35 cellular contexts compared by ENCODE assay signal in the genomic region with DNA sequence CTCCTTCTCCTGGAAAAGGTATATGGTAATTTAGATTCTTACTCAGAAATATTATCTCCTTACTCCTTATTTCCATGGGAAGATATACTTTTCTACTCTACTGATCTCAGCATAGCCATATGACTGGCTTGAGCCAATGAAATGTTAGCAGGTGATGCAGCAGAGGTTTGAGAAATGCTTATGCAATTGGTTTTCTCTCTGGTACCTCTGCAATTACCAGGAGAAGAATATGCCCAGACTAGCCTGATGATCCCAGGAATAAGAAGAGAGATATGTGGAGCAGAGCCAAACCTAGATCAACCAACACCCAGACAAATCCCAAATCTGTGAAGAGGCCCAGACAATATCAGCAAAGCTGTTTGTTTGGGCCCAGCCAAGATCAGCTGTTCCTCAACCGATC.
"Had no signal": no experiment of that assay in that cellular context is flagged by ENCODE, and none has a peak within 500 bp of the region (broad histone marks: within the 10 kb centered on the region; RNA-seq: fewer than 3 reads in every experiment).

No MANE protein-coding gene starts in this region.

- H3K4me1 ChIP-seq: adrenal gland, breast epithelium had no signal

- FAIRE-seq: astrocyte, TTC549 had no signal

- H3K4me3 ChIP-seq: adrenal gland, body of pancreas, breast epithelium, cardiac muscle cell had no signal

- H3K27ac ChIP-seq: adrenal gland, body of pancreas, brain microvascular endothelial cell, breast epithelium, cardiac muscle cell had no signal

- H3K36me3 ChIP-seq: adrenal gland, brain microvascular endothelial cell, breast epithelium, cardiac muscle cell had no signal

- DNase-seq: activated B cell treated with CpG ODN at 0.5 μM for 24 hours; activated CD4-positive, alpha-beta memory T cell treated with anti-CD3 and anti-CD28 coated beads for 36 hours; activated CD4-positive, alpha-beta T cell treated with anti-CD3 and anti-CD28 coated beads for 4 hours; activated CD4-positive, alpha-beta T cell treated with anti-CD3 and anti-CD28 coated beads, Interleukin-2, amount 10 ng/mL, durations not matched to agents 24 days and 14 days; activated CD4-positive, alpha-beta T cell treated with anti-CD3 and anti-CD28 coated beads, Interleukin-2, amount 50 U/mL, for 1 hour; activated CD4-positive, alpha-beta T cell treated with anti-CD3 and anti-CD28 coated beads, Interleukin-2, amount 50 U/mL, for 4 hours; activated CD4-positive, CD25-positive, alpha-beta regulatory T cell treated with anti-CD3 and anti-CD28 coated beads, Interleukin-2, amount 50 U/mL, for 72 hours; activated CD8-positive, alpha-beta memory T cell treated with anti-CD3 and anti-CD28 coated beads, Interleukin-2, amount 50 U/mL, for 4 hours; activated CD8-positive, alpha-beta T cell treated with anti-CD3 and anti-CD28 coated beads for 36 hours; activated effector memory CD4-positive, alpha-beta T cell treated with anti-CD3 and anti-CD28 coated beads, Interleukin-2, amount 50 U/mL, for 16 hours; activated gamma-delta T cell treated with Interleukin-2 at 50 U/mL for 16 hours; activated naive CD4-positive, alpha-beta T cell; activated naive CD4-positive, alpha-beta T cell treated with anti-CD3 and anti-CD28 coated beads for 36 hours; activated naive CD4-positive, alpha-beta T cell treated with anti-CD3 and anti-CD28 coated beads, Interleukin-2, amount 50 U/mL, for 16 hours; activated naive CD8-positive, alpha-beta T cell treated with anti-CD3 and anti-CD28 coated beads for 36 hours; activated T-cell treated with anti-CD3 and anti-CD28 coated beads for 4 hours; activated T-cell treated with anti-CD3 and anti-CD28 coated beads, Interleukin-2, amount 50 U/mL, for 1 hour; activated T-cell treated with anti-CD3 and anti-CD28 coated beads, Interleukin-2, amount 50 U/mL, for 4 hours; activated T-cell treated with anti-CD3 and anti-CD28 coated beads, Interleukin-2, amount 50 U/mL, for 72 hours; adrenal gland; amniotic stem cell; aorta; body of pancreas; brain microvascular endothelial cell; caudate nucleus; cerebellar nuclear complex; T-helper 1 cell; T-helper 2 cell; T-helper 9 cell had no signal

- H3K27me3 ChIP-seq: adrenal gland, body of pancreas, breast epithelium had no signal

- ATAC-seq: activated CD8-positive, alpha-beta T cell treated with anti-CD3 and anti-CD28 coated beads for 36 hours; activated naive CD4-positive, alpha-beta T cell treated with anti-CD3 and anti-CD28 coated beads, Interleukin-2, amount 50 U/mL, for 72 hours; activated T-cell treated with anti-CD3 and anti-CD28 coated beads, Interleukin-2, amount 50 U/mL, for 4 hours; activated T-cell treated with anti-CD3 and anti-CD28 coated beads, Interleukin-2, amount 50 U/mL, for 72 hours; activated T-helper 17 cell treated with anti-CD3 and anti-CD28 coated beads, Interleukin-2, amount 50 U/mL, for 72 hours; body of pancreas had no signal
